ENCODE assay signal across 22 cellular contexts in genomic region chr12:58177366-58177765, GRCh38.
DNase-seq lines count a peak whose midpoint lies in the region; ATAC-seq and TF ChIP-seq lines count a peak whose summit lies in the region.
"Had no signal": no experiment of that assay in that cellular context is flagged by ENCODE, and none has a peak within 500 bp of the region (broad histone marks: within the 10 kb centered on the region; RNA-seq: fewer than 3 reads in every experiment).

No MANE protein-coding gene starts in this region.

- DNase-seq in DMS 273 treated with DMSO at 0.1 percent for 48 hours (lab: John Stamatoyannopoulos, UW): peak; percentile 34
- DNase-seq in NCI-H2171 (lab: John Stamatoyannopoulos, UW): peak; percentile 61
- peak; percentile 93 to 99 for DNase-seq in SJCRH30
- DNase-seq in psoas muscle: no peak
- DNase-seq: 8988T; ACHN; BE2C; C1 segment of cervical spinal cord; CD4-positive, alpha-beta memory T cell; CD4-positive, CD25-positive, alpha-beta regulatory T cell; CD8-positive, alpha-beta memory T cell; COR-L47; DMS153; DMS53; DMS79; DND-41; EL; GDM1 had no signal

- H3K27me3 ChIP-seq in SJCRH30 (no peaks in the 10 kb centered on the region), psoas muscle (ENCODE audit: insufficient read depth in 3 of 3, low read length in 2 of 3) (no peaks in the 10 kb centered on the region)
- H3K27me3 ChIP-seq: BLaER1 had no signal

- WGBS in psoas muscle, 3 donors: 65 to 80% (median 68%) methylated on average over 2 of the region's 2 CpGs

- no peak for TF ChIP-seq CTCF in psoas muscle (IDR thresholded peaks at IDR 0.05)

- intact Hi-C loops in psoas muscle (cut with DNase I): no loop called here

- H3K4me3 ChIP-seq in SJCRH30 (no peak overlapping the region), psoas muscle (no peak overlapping the region)
- H3K4me3 ChIP-seq: BLaER1, GM12878 had no signal

- ATAC-seq in GM18861 (IDR thresholded peaks at IDR 0.05; ENCODE audit: unreplicated experiment): no peak
- ATAC-seq in psoas muscle: no peak
- no peak for ATAC-seq in GM19395 (IDR thresholded peaks at IDR 0.05; ENCODE audit: unreplicated experiment)
- ATAC-seq: GM12878 had no signal

- H3K9me3 ChIP-seq in SJCRH30 (replicated peaks): no peaks in the 10 kb centered on the region; the same call in 1 of the 2 replicates
- no peaks in the 10 kb centered on the region for H3K9me3 ChIP-seq in psoas muscle
- H3K9me3 ChIP-seq: BE2C had no signal

- no peak overlapping the region for H3K27ac ChIP-seq in SJCRH30
- no peak overlapping the region for H3K27ac ChIP-seq in psoas muscle
- H3K27ac ChIP-seq: BLaER1 had no signal

- H3K4me1 ChIP-seq in SJCRH30: peaks cover 19% of the 10 kb centered on the region
- no peaks in the 10 kb centered on the region for H3K4me1 ChIP-seq in psoas muscle
- H3K4me1 ChIP-seq: BE2C, BLaER1 had no signal

- H3K36me3 ChIP-seq in SJCRH30 (no peaks in the 10 kb centered on the region), psoas muscle (ENCODE audit: insufficient read depth in 1 of 2, low read depth in 1 of 2) (no peaks in the 10 kb centered on the region)
- H3K36me3 ChIP-seq: BE2C, BLaER1 had no signal

Comparison
In these comparisons a context has a peak if more than half of its experiments do, and no peak if none do; other contexts are left out.
1. DNase-seq: peak in DMS 273 treated with DMSO at 0.1 percent for 48 hours (single experiment), NCI-H2171 (single experiment) and SJCRH30 (2 of 2); none in psoas muscle (0 of 2).